In the genomic region with DNA sequence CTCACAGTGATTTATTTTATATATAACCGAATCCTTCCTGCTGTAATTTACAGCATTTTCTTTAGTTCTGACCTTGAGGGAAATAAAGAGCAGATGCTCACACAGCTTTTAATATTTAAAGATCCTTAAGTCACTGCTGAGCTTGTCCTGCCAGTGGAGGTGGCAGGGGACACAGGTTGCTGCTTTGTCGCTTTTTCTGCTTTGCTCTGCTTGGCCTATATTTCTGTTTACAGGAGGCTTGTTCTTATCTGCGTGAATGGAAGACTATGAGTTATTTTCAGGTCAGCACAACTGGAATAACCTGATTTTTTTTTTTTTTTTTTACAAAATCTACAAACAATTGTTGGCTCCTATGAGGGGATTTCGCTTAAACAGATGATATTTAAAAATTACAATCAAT, we compare ENCODE assay signal across 23 cellular contexts. TPM values are rescaled to one million over a fixed set of nuclear protein-coding genes. Genes with fewer than 3 reads are reported as not detected.
DNase-seq lines count a peak whose midpoint lies in the region; ATAC-seq and TF ChIP-seq lines count a peak whose summit lies in the region.
"Had no signal": no experiment of that assay in that cellular context is flagged by ENCODE, and none has a peak within 500 bp of the region (broad histone marks: within the 10 kb centered on the region; RNA-seq: fewer than 3 reads in every experiment).

No MANE protein-coding gene starts in this region.

- H3K4me1 Mint-ChIP-seq in T-helper 1 cell treated with Interleukin-12 subunit alpha and Interleukin-12 subunit beta and Interleukin-4 antibody, amounts not matched to agents 30 μg/mL and 1 μg/mL, for 36 hours (ENCODE audit: low read depth) = peaks cover 76% of the 10 kb centered on the region
- H3K4me1 Mint-ChIP-seq in CD8-positive, alpha-beta T cell (ENCODE audit: low read depth) = peaks cover 81% of the 10 kb centered on the region
- H3K4me1 Mint-ChIP-seq in activated CD8-positive, alpha-beta T cell treated with anti-CD3 and anti-CD28 coated beads, Interleukin-2, amount 10 ng/mL, durations not matched to agents 7 days and 5 days (ENCODE audit: low read depth) = peaks cover 77% of the 10 kb centered on the region

- peak overlapping the region; percentile 48 for H3K4me3 ChIP-seq in CD8-positive, alpha-beta T cell (ENCODE audit: low read depth, low read length)
- peak overlapping the region; percentile 48 for H3K4me3 ChIP-seq in mononuclear cell (ENCODE audit: low read length)
- H3K4me3 ChIP-seq: breast epithelium, coronary artery, left ventricle myocardium inferior, SK-N-MC, vagina had no signal

- no peaks in the 10 kb centered on the region for H3K9me3 Mint-ChIP-seq in T-helper 1 cell treated with Interleukin-12 subunit alpha and Interleukin-12 subunit beta and Interleukin-4 antibody, amounts not matched to agents 30 μg/mL and 1 μg/mL, for 36 hours
- no peaks in the 10 kb centered on the region for H3K9me3 Mint-ChIP-seq in CD8-positive, alpha-beta T cell
- no peaks in the 10 kb centered on the region for H3K9me3 Mint-ChIP-seq in activated CD8-positive, alpha-beta T cell treated with anti-CD3 and anti-CD28 coated beads, Interleukin-2, amount 10 ng/mL, durations not matched to agents 7 days and 5 days (ENCODE audit: insufficient read depth)

- intact Hi-C loops in CD8-positive, alpha-beta T cell (cut with DNase I, micrococcal nuclease) = loop anchor here (5.0 to 10.0 kb wide), 4 partner anchors 141 to 646 kb away; a partner anchor contains a TSS

- POLR2A ChIA-PET in CD8-positive, alpha-beta T cell (lab: Charles Lee) = interaction anchor here (0.6 to 1.0 kb wide), 4 partner anchors 13 to 151 kb away, joined by 3 to 4 read pairs (median 4); no protein-coding TSS in a partner anchor
- POLR2A ChIA-PET in activated CD8-positive, alpha-beta T cell treated with anti-CD3 and anti-CD28 coated beads, Interleukin-2, amount 10 ng/mL, durations not matched to agents 7 days and 5 days (lab: Charles Lee) = interaction anchor here (1.0 to 5.7 kb wide), 3 partner anchors 7 to 209 kb away, joined by 4 to 149 read pairs (median 4); a partner anchor contains a TSS

- peaks cover 37% of the 10 kb centered on the region for H3K36me3 Mint-ChIP-seq in T-helper 1 cell treated with Interleukin-12 subunit alpha and Interleukin-12 subunit beta and Interleukin-4 antibody, amounts not matched to agents 30 μg/mL and 1 μg/mL, for 36 hours (ENCODE audit: low read depth)
- H3K36me3 Mint-ChIP-seq in CD8-positive, alpha-beta T cell = peaks cover 56% of the 10 kb centered on the region
- H3K36me3 Mint-ChIP-seq in activated CD8-positive, alpha-beta T cell treated with anti-CD3 and anti-CD28 coated beads, Interleukin-2, amount 10 ng/mL, durations not matched to agents 7 days and 5 days (ENCODE audit: low read depth) = peaks cover 66% of the 10 kb centered on the region

- no peak for ATAC-seq in CD8-positive, alpha-beta T cell
- no peak for ATAC-seq in activated CD8-positive, alpha-beta T cell treated with anti-CD3 and anti-CD28 coated beads, Interleukin-2, amount 10 ng/mL, durations not matched to agents 7 days and 5 days
- no peak for ATAC-seq in HG02610 (IDR thresholded peaks at IDR 0.05; ENCODE audit: unreplicated experiment)
- ATAC-seq: activated CD4-positive, CD25-positive, alpha-beta regulatory T cell treated with anti-CD3 and anti-CD28 coated beads, Interleukin-2, amount 50 U/mL, for 24 hours had no signal

- H3K36me3 ChIP-seq in CD8-positive, alpha-beta T cell (ENCODE audit: insufficient read depth, low read length) = no peaks in the 10 kb centered on the region
- H3K36me3 ChIP-seq: BE2C, breast epithelium had no signal

- H3K4me3 Mint-ChIP-seq in T-helper 1 cell treated with Interleukin-12 subunit alpha and Interleukin-12 subunit beta and Interleukin-4 antibody, amounts not matched to agents 30 μg/mL and 1 μg/mL, for 36 hours = peak overlapping the region; percentile 92
- H3K4me3 Mint-ChIP-seq in CD8-positive, alpha-beta T cell = peak overlapping the region; percentile 91
- H3K4me3 Mint-ChIP-seq in activated CD8-positive, alpha-beta T cell treated with anti-CD3 and anti-CD28 coated beads, Interleukin-2, amount 10 ng/mL, durations not matched to agents 7 days and 5 days = peak overlapping the region; percentile 90

- no peak for TF ChIP-seq CTCF in CD8-positive, alpha-beta T cell (IDR thresholded peaks at IDR 0.05)

- CTCF ChIA-PET in CD8-positive, alpha-beta T cell (lab: Charles Lee) = interaction anchor here (0.5 to 10.8 kb wide), 8 partner anchors 8 to 590 kb away, joined by 3 to 174 read pairs (median 4); no protein-coding TSS in a partner anchor
- CTCF ChIA-PET in activated CD8-positive, alpha-beta T cell treated with anti-CD3 and anti-CD28 coated beads, Interleukin-2, amount 10 ng/mL, durations not matched to agents 7 days and 5 days (lab: Charles Lee) = interaction anchor here (1.0 to 10.5 kb wide), 5 partner anchors 7 to 159 kb away, joined by 3 to 284 read pairs (median 6); no protein-coding TSS in a partner anchor

- peaks cover 62% of the 10 kb centered on the region for H3K4me1 ChIP-seq in CD8-positive, alpha-beta T cell (ENCODE audit: insufficient read depth, low read length)
- peaks cover 54% of the 10 kb centered on the region for H3K4me1 ChIP-seq in mononuclear cell (ENCODE audit: insufficient read depth, low read length)
- H3K4me1 ChIP-seq: BE2C had no signal

- H3K27ac ChIP-seq in CD8-positive, alpha-beta T cell (ENCODE audit: low read depth, low read length) = peak overlapping the region; percentile 56
- H3K27ac ChIP-seq: breast epithelium, coronary artery, KMS-11, left ventricle myocardium inferior, neutrophil, SK-N-MC, vagina had no signal

- H3K27me3 ChIP-seq in CD8-positive, alpha-beta T cell (ENCODE audit: insufficient read depth, low read length) = no peaks in the 10 kb centered on the region
- H3K27me3 ChIP-seq in mononuclear cell (ENCODE audit: insufficient read depth, low read length) = no peaks in the 10 kb centered on the region
- H3K27me3 ChIP-seq: BE2C, breast epithelium, neutrophil, vagina had no signal

- peak overlapping the region; percentile 94 for H3K27ac Mint-ChIP-seq in T-helper 1 cell treated with Interleukin-12 subunit alpha and Interleukin-12 subunit beta and Interleukin-4 antibody, amounts not matched to agents 30 μg/mL and 1 μg/mL, for 36 hours
- H3K27ac Mint-ChIP-seq in CD8-positive, alpha-beta T cell = peak overlapping the region; percentile 92
- H3K27ac Mint-ChIP-seq in activated CD8-positive, alpha-beta T cell treated with anti-CD3 and anti-CD28 coated beads, Interleukin-2, amount 10 ng/mL, durations not matched to agents 7 days and 5 days = peak overlapping the region; percentile 92

- DNase-seq in T-helper 1 cell = no peak
- no peak for DNase-seq in CD8-positive, alpha-beta T cell
- no peak for DNase-seq in activated CD8-positive, alpha-beta T cell treated with anti-CD3 and anti-CD28 coated beads, Interleukin-2, amount 10 ng/mL, durations not matched to agents 7 days and 5 days
- DNase-seq in stimulated activated CD4-positive, alpha-beta T cell treated with anti-CD3 and anti-CD28 coated beads, Interleukin-1b, Interleukin-23, amount 100 ng/mL, for 48 hours = no peak
- no peak for DNase-seq in HCEC 1CT
- DNase-seq: BE2C, H7, head of caudate nucleus, left ventricle myocardium inferior, NCI-H187 treated with DMSO at 0.1 percent for 48 hours, retina, substantia nigra had no signal

- H3K9me3 ChIP-seq in CD8-positive, alpha-beta T cell (ENCODE audit: low read length) = no peaks in the 10 kb centered on the region
- no peaks in the 10 kb centered on the region for H3K9me3 ChIP-seq in mononuclear cell (ENCODE audit: low read depth, low read length)
- H3K9me3 ChIP-seq: BE2C, breast epithelium, left ventricle myocardium inferior, neutrophil, vagina had no signal

- H3K27me3 Mint-ChIP-seq in T-helper 1 cell treated with Interleukin-12 subunit alpha and Interleukin-12 subunit beta and Interleukin-4 antibody, amounts not matched to agents 30 μg/mL and 1 μg/mL, for 36 hours (ENCODE audit: low read depth) = no peaks in the 10 kb centered on the region
- no peaks in the 10 kb centered on the region for H3K27me3 Mint-ChIP-seq in CD8-positive, alpha-beta T cell (ENCODE audit: low read depth)
- no peaks in the 10 kb centered on the region for H3K27me3 Mint-ChIP-seq in activated CD8-positive, alpha-beta T cell treated with anti-CD3 and anti-CD28 coated beads, Interleukin-2, amount 10 ng/mL, durations not matched to agents 7 days and 5 days (ENCODE audit: low read depth)

RNA-seq across cellular contexts. Expression of a gene that starts 2.3 kb away (rescaled TPM):
- 10 to 100 TPM; 57.3 to 66.3 TPM for total RNA-seq in CD8-positive, alpha-beta T cell
- 10 to 100 TPM; 60.6 to 63.6 TPM for total RNA-seq in activated CD8-positive, alpha-beta T cell treated with anti-CD3 and anti-CD28 coated beads, Interleukin-2, amount 10 ng/mL, durations not matched to agents 7 days and 5 days
- 74.9 TPM for total RNA-seq in mononuclear cell
- total RNA-seq: A172, H7 had no signal
